Comparison of ENCODE assay signal across 24 cellular contexts in the genomic region with DNA sequence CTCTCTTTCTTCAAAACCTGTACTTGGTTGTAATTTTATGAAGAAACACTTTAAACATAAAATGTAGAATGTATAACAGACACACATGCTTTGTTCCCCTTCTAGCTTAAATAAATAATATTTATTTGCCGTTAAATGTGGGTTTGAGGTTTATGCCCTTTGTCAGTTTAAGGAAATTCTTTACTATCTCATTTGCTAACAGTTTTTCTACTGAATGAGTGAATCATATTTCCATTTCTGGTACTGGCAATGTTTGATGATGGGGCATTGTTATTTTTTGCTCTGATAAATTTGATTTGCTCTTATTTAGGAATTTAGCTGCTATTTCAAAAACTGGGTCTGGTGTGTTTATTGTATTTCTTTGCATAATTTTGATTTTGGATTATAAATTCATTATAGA.
"Had no signal": no experiment of that assay in that cellular context is flagged by ENCODE, and none has a peak within 500 bp of the region (broad histone marks: within the 10 kb centered on the region; RNA-seq: fewer than 3 reads in every experiment).

No MANE protein-coding gene starts in this region.

- FAIRE-seq: bronchial epithelial cell had no signal

- H3K4me1 ChIP-seq: gastrocnemius medialis, left lung, tibial nerve had no signal

- DNase-seq: activated CD4-positive, alpha-beta memory T cell treated with anti-CD3 and anti-CD28 coated beads, Interleukin-2, amount 10 ng/mL, durations not matched to agents 7 days and 5 days; activated CD4-positive, alpha-beta T cell treated with anti-CD3 and anti-CD28 coated beads, Interleukin-2, amount 10 ng/mL, durations not matched to agents 7 days and 5 days; activated CD4-positive, CD25-positive, alpha-beta regulatory T cell treated with anti-CD3 and anti-CD28 coated beads, Interleukin-2, amount 50 U/mL, for 72 hours; activated CD8-positive, alpha-beta memory T cell treated with anti-CD3 and anti-CD28 coated beads, Interleukin-2, amount 50 U/mL, for 48 hours; activated gamma-delta T cell; activated naive CD4-positive, alpha-beta T cell treated with anti-CD3 and anti-CD28 coated beads, Interleukin-2, amount 50 U/mL, for 16 hours; activated T-cell treated with anti-CD3 and anti-CD28 coated beads, Interleukin-2, amount 50 U/mL, for 24 hours; amygdala; dermis blood vessel endothelial cell; effector CD4-positive, alpha-beta T cell; gastrocnemius medialis; glutamatergic neuron; left lung; mucosa of descending colon; posterior cingulate gyrus; right cardiac atrium; stimulated activated CD4-positive, alpha-beta T cell treated with anti-CD3 and anti-CD28 coated beads, Interleukin-2, amount 100 ng/mL, for 48 hours; stimulated activated naive CD4-positive, alpha-beta T cell treated with Interleukin-2 at 50 U/mL for 16 hours; T-helper 2 cell had no signal

- H3K4me3 ChIP-seq: gastrocnemius medialis, left lung, lung, mucosa of descending colon, tibial nerve had no signal

- H3K36me3 ChIP-seq: gastrocnemius medialis, left lung, tibial nerve had no signal

- H3K27me3 ChIP-seq: gastrocnemius medialis, left lung, tibial nerve had no signal

- H3K9me3 ChIP-seq: gastrocnemius medialis, mucosa of descending colon had no signal

- H3K27ac ChIP-seq: epithelial cell of prostate, gastrocnemius medialis, left lung, tibial nerve had no signal

- ATAC-seq: gastrocnemius medialis; left lung; mucosa of descending colon; natural killer cell treated with Interleukin-12 subunit alpha and Interleukin-12 subunit beta and Interleukin-15 and Interleukin-18, amount 100 ng/mL, for 72 hours; right cardiac atrium had no signal
